ENCODE assay signal across 13 cellular contexts in genomic region chr13:27005976-27006518, GRCh38.
A peak's percentile ranks its signal among the peaks of the same experiment; 100 is the strongest.
DNase-seq lines count a peak whose midpoint lies in the region; ATAC-seq and TF ChIP-seq lines count a peak whose summit lies in the region.
"Had no signal": no experiment of that assay in that cellular context is flagged by ENCODE, and none has a peak within 500 bp of the region (broad histone marks: within the 10 kb centered on the region; RNA-seq: fewer than 3 reads in every experiment).

No MANE protein-coding gene starts in this region.

- POLR2A ChIA-PET in PC-3 (lab: Charles Lee; ENCODE audit: unreplicated experiment): no interaction called here

- no peak for TF ChIP-seq POLR2A in gastroesophageal sphincter (IDR thresholded peaks at IDR 0.05)

- peaks cover 73% of the 10 kb centered on the region for H3K27me3 ChIP-seq in BLaER1
- no peaks in the 10 kb centered on the region for H3K27me3 ChIP-seq in PC-3 (ENCODE audit: low read length)
- H3K27me3 ChIP-seq in gastroesophageal sphincter: no peaks in the 10 kb centered on the region
- H3K27me3 ChIP-seq in psoas muscle (ENCODE audit: insufficient read depth in 3 of 3, low read length in 2 of 3): peaks cover 0 to 23% (median 4%) of the 10 kb centered on the region in 3 donors
- no peaks in the 10 kb centered on the region for H3K27me3 ChIP-seq in aorta (ENCODE audit: control insufficient read depth in 1 of 2, insufficient read depth in 2 of 2, low read length in 1 of 2)

- H3K9me3 ChIP-seq in BLaER1 (peaks cover 5% of the 10 kb centered on the region), PC-3 (ENCODE audit: low read length) (no peaks in the 10 kb centered on the region), gastroesophageal sphincter (peaks cover 0 to 3% (median 0%) of the 10 kb centered on the region in 3 donors), psoas muscle (no peaks in the 10 kb centered on the region), aorta (ENCODE audit: control insufficient read depth, low read length) (no peaks in the 10 kb centered on the region)

- TF ChIP-seq CTCF in PC-3 (conservative IDR thresholded peaks at IDR 0.05; ENCODE audit: low read depth, low read length) (no peak), gastroesophageal sphincter (IDR thresholded peaks at IDR 0.05) (no peak), psoas muscle (IDR thresholded peaks at IDR 0.05) (no peak), GM13977 (IDR thresholded peaks at IDR 0.05; ENCODE audit: extremely low read depth, insufficient read depth, missing control alignments) (no peak)

- in situ Hi-C loops in GM13977 (cut with MboI; ENCODE audit: low pct_unique_long_range_greater_than_20kb, low sequenced_read_pairs, unreplicated experiment): no loop called here

- H2AFZ ChIP-seq in PC-3 (ENCODE audit: low read length): peak overlapping the region; percentile 92

- CTCF ChIA-PET in PC-3 (lab: Charles Lee): no interaction called here

- no peak for DNase-seq in PC-3
- no peak for DNase-seq in psoas muscle
- DNase-seq in GM13977 (ENCODE audit: low spot score): no peak
- DNase-seq in HuH-7.5 (ENCODE audit: low spot score): no peak
- no peak for DNase-seq in aorta
- DNase-seq: activated CD4-positive, alpha-beta T cell treated with anti-CD3 and anti-CD28 coated beads, Interleukin-2, amount 50 U/mL, for 4 hours; activated naive CD4-positive, alpha-beta T cell treated with anti-CD3 and anti-CD28 coated beads for 36 hours; CD4-positive, CD25-positive, alpha-beta regulatory T cell; stimulated activated naive CD4-positive, alpha-beta T cell; T-helper 9 cell had no signal

- peaks cover 15% of the 10 kb centered on the region for H3K4me1 ChIP-seq in BLaER1
- H3K4me1 ChIP-seq in PC-3 (ENCODE audit: insufficient read depth, low read length): no peaks in the 10 kb centered on the region
- peaks cover 0 to 43% (median 22%) of the 10 kb centered on the region in 3 donors for H3K4me1 ChIP-seq in gastroesophageal sphincter
- H3K4me1 ChIP-seq in psoas muscle: peaks cover 9% of the 10 kb centered on the region
- H3K4me1 ChIP-seq in aorta (ENCODE audit: control insufficient read depth in 1 of 2, insufficient read depth in 2 of 2, low read length in 2 of 2): no peaks in the 10 kb centered on the region

- no peaks in the 10 kb centered on the region for H3K79me2 ChIP-seq in PC-3 (ENCODE audit: low read length)

- no TSS peak for BruUV-seq in PC-3 (replicated peaks; lab: Mats Ljungman, UMichigan)

- ATAC-seq in PC-3 (peak; percentile 22), gastroesophageal sphincter (no peak), psoas muscle (no peak), HG03045 (IDR thresholded peaks at IDR 0.05; ENCODE audit: unreplicated experiment) (no peak), aorta (ENCODE audit: low FRiP score) (no peak)

- H3K4me2 ChIP-seq in BLaER1 (peak overlapping the region; percentile 61), PC-3 (ENCODE audit: low read length) (peak overlapping the region; percentile 83)

- no peaks in the 10 kb centered on the region for H3K36me3 ChIP-seq in BLaER1
- H3K36me3 ChIP-seq in PC-3 (ENCODE audit: low read depth, low read length): no peaks in the 10 kb centered on the region
- H3K36me3 ChIP-seq in gastroesophageal sphincter: no peaks in the 10 kb centered on the region
- no peaks in the 10 kb centered on the region for H3K36me3 ChIP-seq in psoas muscle (ENCODE audit: insufficient read depth in 1 of 2, low read depth in 1 of 2)
- H3K36me3 ChIP-seq in aorta (ENCODE audit: control insufficient read depth in 1 of 2, insufficient read depth in 2 of 2, low read length in 1 of 2): no peaks in the 10 kb centered on the region

- no peak overlapping the region for H3K9ac ChIP-seq in BLaER1
- no peak overlapping the region for H3K9ac ChIP-seq in PC-3 (ENCODE audit: low read length)

- 100% methylated on average over 1 of the region's 8 CpGs; no CpG with 5 or more reads in 1 of the 2 donors for WGBS in gastroesophageal sphincter (ENCODE audit: low coverage in 1 of 2), 2 donors
- WGBS in psoas muscle, 3 donors: 41 to 45% (median 44%) methylated on average over 8 of the region's 8 CpGs
- 76 to 87% methylated on average over 8 of the region's 8 CpGs for WGBS in aorta, 2 donors

- intact Hi-C loops in PC-3 (cut with micrococcal nuclease): loop anchor here (1.0 kb wide), 1 partner anchor 15 kb away; no protein-coding TSS in a partner anchor
- intact Hi-C loops in psoas muscle (cut with DNase I): no loop called here
- intact Hi-C loops in aorta (cut with DNase I): no loop called here

- H3F3A ChIP-seq in PC-3 (ENCODE audit: low read length, unreplicated experiment): no peaks in the 10 kb centered on the region

- H3K27ac ChIP-seq in BLaER1 (no peak overlapping the region), PC-3 (ENCODE audit: low read length) (no peak overlapping the region), gastroesophageal sphincter (peak overlapping the region; percentile 39 to 81 (median 76)), psoas muscle (no peak overlapping the region), aorta (ENCODE audit: low read depth in 1 of 2, low read length in 2 of 2) (no peak overlapping the region)

- H3K9me2 ChIP-seq in PC-3 (replicated peaks; ENCODE audit: low read length): no peaks in the 10 kb centered on the region

- H4K20me1 ChIP-seq in BLaER1 (peaks cover 20% of the 10 kb centered on the region), PC-3 (ENCODE audit: low read length) (no peaks in the 10 kb centered on the region)

- no peak for TF ChIP-seq EP300 in gastroesophageal sphincter (IDR thresholded peaks at IDR 0.05)

- no peak overlapping the region for H3K4me3 ChIP-seq in BLaER1
- peak overlapping the region; percentile 61; the same call in 1 of the 2 replicates for H3K4me3 ChIP-seq in PC-3 (ENCODE audit: low read length)
- peak overlapping the region in 1 of 2 donors; percentile 54 for H3K4me3 ChIP-seq in gastroesophageal sphincter
- H3K4me3 ChIP-seq in psoas muscle: peak overlapping the region; percentile 59
- H3K4me3 ChIP-seq in aorta (ENCODE audit: low read length in 2 of 2): peak overlapping the region in 1 of 2 donors; percentile 46

Comparison
In these comparisons a context has a peak if more than half of its experiments do, and no peak if none do; other contexts are left out.
1. H3K27ac ChIP-seq: peak in gastroesophageal sphincter (4 of 4); none in BLaER1 (single experiment), PC-3 (single experiment), psoas muscle (single experiment) and aorta (0 of 2).